ENCODE assay signal across 1 cellular context in the genomic region with DNA sequence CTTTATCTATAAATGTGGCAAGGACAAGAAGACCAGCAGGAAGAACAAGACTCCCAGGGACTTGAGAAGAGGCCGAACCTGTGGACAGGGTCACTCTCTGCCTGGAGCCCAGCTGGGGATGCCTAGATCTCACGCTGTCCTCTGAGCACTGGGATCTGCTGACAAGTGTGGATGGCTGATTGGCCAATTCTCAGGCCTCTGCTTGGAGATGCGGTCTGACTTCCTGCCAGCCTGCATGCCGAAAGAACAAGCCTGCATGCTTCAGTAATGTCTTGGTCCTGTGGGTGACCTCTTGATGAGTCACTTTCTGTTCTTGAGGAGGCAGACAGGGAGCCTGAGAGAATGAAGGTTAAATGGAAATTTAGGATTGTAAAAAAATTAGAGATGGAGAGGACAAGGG.
TF ChIP-seq lines count a peak whose summit lies in the region.

No MANE protein-coding gene starts in this region.

TF ChIP-seq in GM23338, 12 proteins besides CTCF, POLR2A, EP300 and RAD21 (continued from another document):
- TF ChIP-seq, protein P1, sequence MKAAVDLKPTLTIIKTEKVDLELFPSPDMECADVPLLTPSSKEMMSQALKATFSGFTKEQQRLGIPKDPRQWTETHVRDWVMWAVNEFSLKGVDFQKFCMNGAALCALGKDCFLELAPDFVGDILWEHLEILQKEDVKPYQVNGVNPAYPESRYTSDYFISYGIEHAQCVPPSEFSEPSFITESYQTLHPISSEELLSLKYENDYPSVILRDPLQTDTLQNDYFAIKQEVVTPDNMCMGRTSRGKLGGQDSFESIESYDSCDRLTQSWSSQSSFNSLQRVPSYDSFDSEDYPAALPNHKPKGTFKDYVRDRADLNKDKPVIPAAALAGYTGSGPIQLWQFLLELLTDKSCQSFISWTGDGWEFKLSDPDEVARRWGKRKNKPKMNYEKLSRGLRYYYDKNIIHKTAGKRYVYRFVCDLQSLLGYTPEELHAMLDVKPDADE (IDR thresholded peaks at IDR 0.05), result no peak
- TF ChIP-seq JUNB (IDR thresholded peaks at IDR 0.05; ENCODE audit: unreplicated experiment) (no peak), NANOG (IDR thresholded peaks at IDR 0.05; ENCODE audit: borderline replicate concordance) (no peak), EZH2 (IDR thresholded peaks at IDR 0.05; ENCODE audit: low read depth, unreplicated experiment) (no peak), STAT1 (IDR thresholded peaks at IDR 0.05; ENCODE audit: unreplicated experiment) (no peak), CREB1 (CRISPR knock-in tag; IDR thresholded peaks at IDR 0.05; ENCODE audit: low read depth) (no peak), POLR2AphosphoS5 (IDR thresholded peaks at IDR 0.05; ENCODE audit: low read depth) (no peak), ZNF114 (CRISPR knock-in tag; IDR thresholded peaks at IDR 0.05) (no peak), EZH2phosphoT487 (IDR thresholded peaks at IDR 0.05; ENCODE audit: unreplicated experiment) (no peak)
- TF ChIP-seq, protein P2, sequence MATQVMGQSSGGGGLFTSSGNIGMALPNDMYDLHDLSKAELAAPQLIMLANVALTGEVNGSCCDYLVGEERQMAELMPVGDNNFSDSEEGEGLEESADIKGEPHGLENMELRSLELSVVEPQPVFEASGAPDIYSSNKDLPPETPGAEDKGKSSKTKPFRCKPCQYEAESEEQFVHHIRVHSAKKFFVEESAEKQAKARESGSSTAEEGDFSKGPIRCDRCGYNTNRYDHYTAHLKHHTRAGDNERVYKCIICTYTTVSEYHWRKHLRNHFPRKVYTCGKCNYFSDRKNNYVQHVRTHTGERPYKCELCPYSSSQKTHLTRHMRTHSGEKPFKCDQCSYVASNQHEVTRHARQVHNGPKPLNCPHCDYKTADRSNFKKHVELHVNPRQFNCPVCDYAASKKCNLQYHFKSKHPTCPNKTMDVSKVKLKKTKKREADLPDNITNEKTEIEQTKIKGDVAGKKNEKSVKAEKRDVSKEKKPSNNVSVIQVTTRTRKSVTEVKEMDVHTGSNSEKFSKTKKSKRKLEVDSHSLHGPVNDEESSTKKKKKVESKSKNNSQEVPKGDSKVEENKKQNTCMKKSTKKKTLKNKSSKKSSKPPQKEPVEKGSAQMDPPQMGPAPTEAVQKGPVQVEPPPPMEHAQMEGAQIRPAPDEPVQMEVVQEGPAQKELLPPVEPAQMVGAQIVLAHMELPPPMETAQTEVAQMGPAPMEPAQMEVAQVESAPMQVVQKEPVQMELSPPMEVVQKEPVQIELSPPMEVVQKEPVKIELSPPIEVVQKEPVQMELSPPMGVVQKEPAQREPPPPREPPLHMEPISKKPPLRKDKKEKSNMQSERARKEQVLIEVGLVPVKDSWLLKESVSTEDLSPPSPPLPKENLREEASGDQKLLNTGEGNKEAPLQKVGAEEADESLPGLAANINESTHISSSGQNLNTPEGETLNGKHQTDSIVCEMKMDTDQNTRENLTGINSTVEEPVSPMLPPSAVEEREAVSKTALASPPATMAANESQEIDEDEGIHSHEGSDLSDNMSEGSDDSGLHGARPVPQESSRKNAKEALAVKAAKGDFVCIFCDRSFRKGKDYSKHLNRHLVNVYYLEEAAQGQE (IDR thresholded peaks at IDR 0.05; ENCODE audit: unreplicated experiment), result no peak
